Comparison of ENCODE assay signal across 20 cellular contexts in genomic region chr10:29310463-29310862, GRCh38. TPM values are rescaled to one million over a fixed set of nuclear protein-coding genes. Genes with fewer than 3 reads are reported as not detected.
"Had no signal": no experiment of that assay in that cellular context is flagged by ENCODE, and none has a peak within 500 bp of the region (broad histone marks: within the 10 kb centered on the region; RNA-seq: fewer than 3 reads in every experiment).

No MANE protein-coding gene starts in this region.

RNA-seq across cellular contexts. Expression of gene LYZL1, which starts 21.6 kb away (rescaled TPM):
- total RNA-seq: activated CD4-positive, alpha-beta T cell treated with anti-CD3 and anti-CD28 coated beads for 36 hours; activated CD8-positive, alpha-beta memory T cell treated with anti-CD3 and anti-CD28 coated beads, Interleukin-2, amount 10 ng/mL, durations not matched to agents 7 days and 5 days; activated CD8-positive, alpha-beta T cell treated with anti-CD3 and anti-CD28 coated beads, Interleukin-2, amount 10 ng/mL, durations not matched to agents 7 days and 5 days; activated T-helper 2 cell treated with anti-CD3 and anti-CD28 coated beads, Interferon-gamma antibody, Interleukin-2, Interleukin-4, amounts not matched to agents 10 μg/mL and 5 μg/mL and 100 μg/mL, durations not matched to agents 14 hours and 24 hours and 36 hours; colonic mucosa; dermis microvascular lymphatic vessel endothelial cell; esophagus mucosa; gastrocnemius medialis; left cardiac atrium; left ventricle myocardium superior; naive thymus-derived CD8-positive, alpha-beta T cell; omental fat pad; progenitor cell of endocrine pancreas; renal cortical epithelial cell; right lobe of liver; skeletal muscle tissue; T-cell; T-helper 2 cell treated with Interferon-gamma antibody and Interleukin-4, amounts not matched to agents 100 ng/mL and 5 ng/mL, for 36 hours; transverse colon; uterus had no signal
- polyA plus RNA-seq: naive thymus-derived CD8-positive, alpha-beta T cell had no signal
